Comparison of ENCODE assay signal across 12 cellular contexts in genomic region chr22:36010913-36011312, GRCh38. TPM values are rescaled to one million over a fixed set of nuclear protein-coding genes. Genes with fewer than 3 reads are reported as not detected.
DNase-seq lines count a peak whose midpoint lies in the region; ATAC-seq and TF ChIP-seq lines count a peak whose summit lies in the region.
"Had no signal": no experiment of that assay in that cellular context is flagged by ENCODE, and none has a peak within 500 bp of the region (broad histone marks: within the 10 kb centered on the region; RNA-seq: fewer than 3 reads in every experiment).

No MANE protein-coding gene starts in this region.

- no peaks in the 10 kb centered on the region for H3K9me3 Mint-ChIP-seq in progenitor cell of endocrine pancreas (ENCODE audit: low read depth)
- no peaks in the 10 kb centered on the region for H3K9me3 Mint-ChIP-seq in activated naive CD8-positive, alpha-beta T cell treated with anti-CD3 and anti-CD28 coated beads, Interleukin-2, amount 50 U/mL, for 24 hours

- no peak overlapping the region for H3K4me3 ChIP-seq in fibroblast of the aortic adventitia (ENCODE audit: low read depth, low read length)
- H3K4me3 ChIP-seq: prostate gland had no signal

- DNase-seq in Daoy (ENCODE audit: low read depth) (peak; percentile 73), RPMI7951 (ENCODE audit: low read depth) (peak; percentile 88), fibroblast of the aortic adventitia (ENCODE audit: low read depth) (peak; percentile 81), progenitor cell of endocrine pancreas (ENCODE audit: low spot score, unreplicated experiment) (no peak)
- no peak for DNase-seq in activated naive CD8-positive, alpha-beta T cell treated with anti-CD3 and anti-CD28 coated beads, Interleukin-2, amount 50 U/mL, for 24 hours
- DNase-seq in activated CD4-positive, CD25-positive, alpha-beta regulatory T cell treated with anti-CD3 and anti-CD28 coated beads, Interleukin-2, amount 50 U/mL, for 72 hours = no peak
- no peak for DNase-seq in activated CD4-positive, alpha-beta T cell treated with anti-CD3 and anti-CD28 coated beads, Interleukin-2, amount 50 U/mL, for 48 hours
- DNase-seq: Caco-2, kidney, MV-4-11 had no signal

- H3K36me3 Mint-ChIP-seq in progenitor cell of endocrine pancreas (ENCODE audit: insufficient read depth) = no peaks in the 10 kb centered on the region
- H3K36me3 Mint-ChIP-seq in activated naive CD8-positive, alpha-beta T cell treated with anti-CD3 and anti-CD28 coated beads, Interleukin-2, amount 50 U/mL, for 24 hours (ENCODE audit: low read depth) = no peaks in the 10 kb centered on the region

- peak overlapping the region; percentile 68 for H3K27ac Mint-ChIP-seq in progenitor cell of endocrine pancreas
- H3K27ac Mint-ChIP-seq in activated naive CD8-positive, alpha-beta T cell treated with anti-CD3 and anti-CD28 coated beads, Interleukin-2, amount 50 U/mL, for 24 hours = no peak overlapping the region

- TF ChIP-seq CTCF in fibroblast of the aortic adventitia (IDR thresholded peaks at IDR 0.05; ENCODE audit: insufficient read depth, low read length) (no peak), progenitor cell of endocrine pancreas (IDR thresholded peaks at IDR 0.05; ENCODE audit: unreplicated experiment) (no peak)

- H3K4me1 Mint-ChIP-seq in progenitor cell of endocrine pancreas (ENCODE audit: low read depth) = peaks cover 62% of the 10 kb centered on the region
- no peaks in the 10 kb centered on the region for H3K4me1 Mint-ChIP-seq in activated naive CD8-positive, alpha-beta T cell treated with anti-CD3 and anti-CD28 coated beads, Interleukin-2, amount 50 U/mL, for 24 hours

- no peak for ATAC-seq in GM21381 (IDR thresholded peaks at IDR 0.05; ENCODE audit: unreplicated experiment)
- ATAC-seq in activated naive CD8-positive, alpha-beta T cell treated with anti-CD3 and anti-CD28 coated beads, Interleukin-2, amount 50 U/mL, for 24 hours = no peak

- no peak overlapping the region for H3K4me3 Mint-ChIP-seq in progenitor cell of endocrine pancreas (ENCODE audit: low read depth)
- no peak overlapping the region for H3K4me3 Mint-ChIP-seq in activated naive CD8-positive, alpha-beta T cell treated with anti-CD3 and anti-CD28 coated beads, Interleukin-2, amount 50 U/mL, for 24 hours

- no peaks in the 10 kb centered on the region for H3K27me3 Mint-ChIP-seq in progenitor cell of endocrine pancreas
- peaks cover 10% of the 10 kb centered on the region for H3K27me3 Mint-ChIP-seq in activated naive CD8-positive, alpha-beta T cell treated with anti-CD3 and anti-CD28 coated beads, Interleukin-2, amount 50 U/mL, for 24 hours

RNA-seq across cellular contexts. Expression of gene RBFOX2, which starts 17.7 kb away (rescaled TPM):
- total RNA-seq in Daoy (2014; rRNA removed; shearing (Covaris generic)) = 67.0 and 83.1 TPM in 2 replicates
- total RNA-seq in RPMI7951 (2014; rRNA removed; shearing (Covaris generic)) = 82.2 and 96.2 TPM in 2 replicates
- total RNA-seq in fibroblast of the aortic adventitia (ENCODE audit: low replicate concordance) = 85.8 and 187 TPM in 2 replicates
- 140 and 141 TPM in 2 replicates for total RNA-seq in progenitor cell of endocrine pancreas

Comparison
In these comparisons a context has a peak if more than half of its experiments do, and no peak if none do; other contexts are left out.
1. DNase-seq: peak in Daoy (single experiment), RPMI7951 (single experiment) and fibroblast of the aortic adventitia (single experiment); none in progenitor cell of endocrine pancreas (single experiment), activated naive CD8-positive, alpha-beta T cell treated with anti-CD3 and anti-CD28 coated beads, Interleukin-2, amount 50 U/mL, for 24 hours (single experiment), activated CD4-positive, CD25-positive, alpha-beta regulatory T cell treated with anti-CD3 and anti-CD28 coated beads, Interleukin-2, amount 50 U/mL, for 72 hours (single experiment) and activated CD4-positive, alpha-beta T cell treated with anti-CD3 and anti-CD28 coated beads, Interleukin-2, amount 50 U/mL, for 48 hours (0 of 2).